In the genomic region with DNA sequence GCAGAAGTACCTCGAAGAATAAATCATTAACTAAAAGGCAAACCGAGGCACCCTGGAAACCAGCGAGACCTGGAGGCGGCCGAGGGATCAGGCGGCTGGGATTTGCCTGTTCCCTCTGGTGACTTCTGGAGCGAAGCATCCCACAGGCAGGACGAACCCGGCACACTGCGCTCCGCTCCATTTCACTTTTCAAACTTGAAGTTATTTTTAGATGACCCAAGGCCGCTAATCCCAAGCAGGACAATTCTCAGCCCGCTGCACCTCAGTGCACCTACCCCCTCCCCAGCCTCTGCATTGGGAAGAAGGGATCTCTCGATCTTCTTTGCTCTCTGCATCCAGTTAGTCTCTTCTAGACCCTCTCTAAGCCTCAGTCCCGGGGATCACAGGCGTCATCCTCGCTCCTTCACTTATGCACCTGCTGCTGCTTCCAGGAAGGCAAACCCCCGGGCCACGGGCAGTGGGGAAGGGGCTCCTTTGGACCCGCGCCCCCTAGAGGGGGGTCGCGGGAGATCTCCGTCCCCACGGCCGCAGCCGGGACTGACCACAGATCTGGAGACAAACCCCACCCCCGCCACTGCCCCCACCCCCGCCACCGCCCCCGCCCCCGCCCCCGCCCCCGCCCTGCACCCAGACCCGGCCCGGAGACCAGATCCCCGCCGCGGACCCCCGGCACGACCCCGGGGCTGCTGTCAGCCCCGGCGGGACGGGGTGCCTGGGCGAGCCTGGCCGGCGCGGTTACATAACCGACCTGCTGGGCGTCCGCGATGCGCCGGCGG, we compare ENCODE assay signal across 8 cellular contexts. TPM values are rescaled to one million over a fixed set of nuclear protein-coding genes. Genes with fewer than 3 reads are reported as not detected.
A peak's percentile ranks its signal among the peaks of the same experiment; 100 is the strongest.
DNase-seq lines count a peak whose midpoint lies in the region; ATAC-seq lines count a peak whose summit lies in the region.

No MANE protein-coding gene starts in this region.

- no peaks in the 10 kb centered on the region for H3K36me3 Mint-ChIP-seq in CD4-positive, alpha-beta memory T cell

- H3K4me1 ChIP-seq in CD4-positive, alpha-beta memory T cell (ENCODE audit: insufficient read depth, low read length): no peaks in the 10 kb centered on the region
- H3K4me1 ChIP-seq in iPS DF 6.9 (ENCODE audit: control insufficient read depth, insufficient read depth, low read length): no peaks in the 10 kb centered on the region; the same call in 1 of the 2 replicates

- peaks cover 39 to 57% of the 10 kb centered on the region in 2 donors for H3K27me3 Mint-ChIP-seq in CD4-positive, alpha-beta memory T cell

- no peaks in the 10 kb centered on the region for H3K9me3 ChIP-seq in CD4-positive, alpha-beta memory T cell (ENCODE audit: control insufficient read depth in 1 of 2, low read length in 2 of 2)
- no peaks in the 10 kb centered on the region for H3K9me3 ChIP-seq in iPS DF 6.9 (ENCODE audit: control insufficient read depth, insufficient read depth, low read length)

- no CpG with 5 or more reads among the region's 56 CpGs for WGBS in iPS DF 6.9 (ENCODE audit: insufficient coverage, insufficient read length)

- peak overlapping the region; percentile 63 to 80 (median 69) for H3K4me3 Mint-ChIP-seq in CD4-positive, alpha-beta memory T cell

- CTCF ChIA-PET in CD4-positive, alpha-beta memory T cell (lab: Charles Lee; ENCODE audit: partially characterized antibody): interaction anchor here (1.8 kb wide), 1 partner anchor 400 kb away, joined by 5 read pairs; no protein-coding TSS in a partner anchor

- POLR2A ChIA-PET in CD4-positive, alpha-beta memory T cell (lab: Charles Lee; ENCODE audit: partially characterized antibody): no interaction called here

- peaks cover 4 to 16% (median 11%) of the 10 kb centered on the region in 4 donors for H3K4me1 Mint-ChIP-seq in CD4-positive, alpha-beta memory T cell

- no peaks in the 10 kb centered on the region for H3K36me3 ChIP-seq in CD4-positive, alpha-beta memory T cell (ENCODE audit: insufficient read depth, low read length)
- H3K36me3 ChIP-seq in iPS DF 6.9 (ENCODE audit: control insufficient read depth, insufficient read depth, low read length): no peaks in the 10 kb centered on the region

- intact Hi-C loops in CD4-positive, alpha-beta memory T cell (cut with micrococcal nuclease): loop anchor here (5.0 kb wide), 1 partner anchor 398 kb away; no protein-coding TSS in a partner anchor
- intact Hi-C loops in sciatic nerve (cut with DNase I): no loop called here

- no peak overlapping the region for H3K27ac Mint-ChIP-seq in CD4-positive, alpha-beta memory T cell

- no peak overlapping the region for H3K4me3 ChIP-seq in CD4-positive, alpha-beta memory T cell (ENCODE audit: low read length in 2 of 2)
- peak overlapping the region; percentile 93; the same call in 1 of the 2 replicates for H3K4me3 ChIP-seq in iPS DF 6.9 (ENCODE audit: low read length)

- ATAC-seq in HG02885 (IDR thresholded peaks at IDR 0.05; ENCODE audit: poor library complexity, unreplicated experiment) (peak; percentile 4), sciatic nerve (peak; percentile 29), GM18909 (IDR thresholded peaks at IDR 0.05; ENCODE audit: poor library complexity, unreplicated experiment) (no peak), HG03342 (IDR thresholded peaks at IDR 0.05; ENCODE audit: unreplicated experiment) (no peak)

- DNase-seq in CD4-positive, alpha-beta memory T cell: no peak
- DNase-seq in iPS DF 6.9 (ENCODE audit: low read depth, low spot score) (no peak), sciatic nerve (ENCODE audit: low spot score) (peak; percentile 67)
- DNase-seq in stimulated activated CD8-positive, alpha-beta memory T cell treated with anti-CD3 and anti-CD28 coated beads, Interleukin-4, amount 100 ng/mL, for 48 hours: no peak

- H3K9me3 Mint-ChIP-seq in CD4-positive, alpha-beta memory T cell: no peaks in the 10 kb centered on the region

- no peak overlapping the region for H3K27ac ChIP-seq in CD4-positive, alpha-beta memory T cell (ENCODE audit: low read depth, low read length)
- H3K27ac ChIP-seq in angular gyrus (ENCODE audit: low read depth, low read length) (peak overlapping the region; percentile 90), iPS DF 6.9 (ENCODE audit: low read length) (no peak overlapping the region)

- peaks cover 20% of the 10 kb centered on the region for H3K27me3 ChIP-seq in CD4-positive, alpha-beta memory T cell (ENCODE audit: insufficient read depth, low read length)
- H3K27me3 ChIP-seq in iPS DF 6.9 (ENCODE audit: control insufficient read depth, insufficient read depth, low read length): no peaks in the 10 kb centered on the region

RNA-seq across cellular contexts. Expression of gene RCAN2, which starts 0.6 kb away (rescaled TPM):
- total RNA-seq in CD4-positive, alpha-beta memory T cell: not detected
- under 1 TPM; 0.06 to 0.21 TPM for polyA plus RNA-seq in CD4-positive, alpha-beta memory T cell
- 14.8 TPM for total RNA-seq in sciatic nerve

Comparison
In these comparisons a context has a peak if more than half of its experiments do, and no peak if none do; other contexts are left out.
1. ATAC-seq: peak in HG02885 (single experiment) and sciatic nerve (single experiment); none in GM18909 (single experiment) and HG03342 (single experiment).
2. RNA of gene RCAN2, which starts 0.6 kb away (total RNA-seq): 14.8 TPM in sciatic nerve (single experiment); not detected in CD4-positive, alpha-beta memory T cell; every median in the first group is over 10 times any median in the second.